Comparison of ENCODE assay signal across 8 cellular contexts in the genomic region with DNA sequence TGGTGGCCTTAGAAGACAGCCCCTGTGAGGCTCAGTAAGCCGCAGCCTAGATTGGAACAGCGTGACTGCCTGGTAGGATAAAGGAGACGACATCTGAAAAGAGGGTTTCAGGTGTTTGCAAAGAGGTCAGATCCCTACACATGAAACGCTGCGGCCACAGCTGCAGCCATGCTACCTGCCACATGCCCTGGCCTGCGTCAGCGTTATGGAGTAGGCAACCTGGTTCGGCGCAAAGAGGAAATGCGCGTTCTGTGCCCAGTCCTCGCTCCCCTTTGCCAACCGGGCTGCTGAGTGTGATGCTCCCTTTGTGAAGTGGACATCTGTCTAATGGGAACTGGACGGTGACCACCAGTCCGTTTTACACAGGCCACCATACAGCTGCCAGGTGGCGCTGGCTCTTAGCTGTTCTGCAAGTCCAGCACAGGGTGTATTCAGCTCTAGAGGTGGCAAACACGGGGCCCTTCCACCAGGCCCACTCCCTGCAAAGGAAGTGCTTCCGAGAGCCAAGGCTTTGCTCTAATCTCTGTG.
DNase-seq lines count a peak whose midpoint lies in the region; ATAC-seq and TF ChIP-seq lines count a peak whose summit lies in the region.

No MANE protein-coding gene starts in this region.

- ATAC-seq in HG02678 (IDR thresholded peaks at IDR 0.05; ENCODE audit: unreplicated experiment) (peak; percentile 23), HG03095 (IDR thresholded peaks at IDR 0.05; ENCODE audit: unreplicated experiment) (no peak), GM18519 (IDR thresholded peaks at IDR 0.05; ENCODE audit: low FRiP score, unreplicated experiment) (no peak)

- H3K9me3 ChIP-seq in tibial artery, result no peaks in the 10 kb centered on the region

- peak overlapping the region; percentile 99 for H3K27ac Mint-ChIP-seq in activated naive CD4-positive, alpha-beta T cell treated with anti-CD3 and anti-CD28 coated beads, Interleukin-2, amount 50 U/mL, for 24 hours
- H3K27ac Mint-ChIP-seq in mesothelial cell of epicardium, result peak overlapping the region; percentile 83

- intact Hi-C loops in tibial artery (cut with DNase I; ENCODE audit: low total_unique reads), result no loop called here

- peaks cover 21% of the 10 kb centered on the region for H3K4me1 Mint-ChIP-seq in activated naive CD4-positive, alpha-beta T cell treated with anti-CD3 and anti-CD28 coated beads, Interleukin-2, amount 50 U/mL, for 24 hours
- peaks cover 27% of the 10 kb centered on the region for H3K4me1 Mint-ChIP-seq in mesothelial cell of epicardium

- H3K4me3 ChIP-seq in tibial artery, result no peak overlapping the region

- in situ Hi-C loops in G401 (cut with HindIII; ENCODE audit: low sequenced_read_pairs), result no loop called here

- H3K27me3 ChIP-seq in tibial artery, result no peaks in the 10 kb centered on the region

- peaks cover 0 to 10% (median 0%) of the 10 kb centered on the region in 3 donors for H3K36me3 ChIP-seq in tibial artery

- DNase-seq in G401 (ENCODE audit: low spot score) (peak; percentile 39), mesothelial cell of epicardium (ENCODE audit: low spot score in 2 of 2, unreplicated experiment in 2 of 2) (no peak), tibial artery (no peak), NCI-H774 (lab: John Stamatoyannopoulos, UW) (no peak)

- H3K27me3 Mint-ChIP-seq in activated naive CD4-positive, alpha-beta T cell treated with anti-CD3 and anti-CD28 coated beads, Interleukin-2, amount 50 U/mL, for 24 hours, result no peaks in the 10 kb centered on the region
- peaks cover 35% of the 10 kb centered on the region for H3K27me3 Mint-ChIP-seq in mesothelial cell of epicardium (ENCODE audit: low read depth)

- H3K36me3 Mint-ChIP-seq in activated naive CD4-positive, alpha-beta T cell treated with anti-CD3 and anti-CD28 coated beads, Interleukin-2, amount 50 U/mL, for 24 hours, result peaks cover 37% of the 10 kb centered on the region
- H3K36me3 Mint-ChIP-seq in mesothelial cell of epicardium, result peaks cover 2% of the 10 kb centered on the region

- H3K4me1 ChIP-seq in tibial artery, result peaks cover 0 to 17% (median 6%) of the 10 kb centered on the region in 4 donors

- no peaks in the 10 kb centered on the region for H3K9me3 Mint-ChIP-seq in activated naive CD4-positive, alpha-beta T cell treated with anti-CD3 and anti-CD28 coated beads, Interleukin-2, amount 50 U/mL, for 24 hours
- no peaks in the 10 kb centered on the region for H3K9me3 Mint-ChIP-seq in mesothelial cell of epicardium

- no peak for TF ChIP-seq CTCF in mesothelial cell of epicardium (IDR thresholded peaks at IDR 0.05; ENCODE audit: unreplicated experiment)
- no peak for TF ChIP-seq CTCF in tibial artery (IDR thresholded peaks at IDR 0.05)

- no peak overlapping the region for H3K4me3 Mint-ChIP-seq in activated naive CD4-positive, alpha-beta T cell treated with anti-CD3 and anti-CD28 coated beads, Interleukin-2, amount 50 U/mL, for 24 hours
- H3K4me3 Mint-ChIP-seq in mesothelial cell of epicardium, result no peak overlapping the region

- H3K27ac ChIP-seq in tibial artery, result no peak overlapping the region
